In genomic region chr3:68428495-68428894, GRCh38 we compare ENCODE assay signal across 8 cellular contexts.
"Had no signal": no experiment of that assay in that cellular context is flagged by ENCODE, and none has a peak within 500 bp of the region (broad histone marks: within the 10 kb centered on the region; RNA-seq: fewer than 3 reads in every experiment).

No MANE protein-coding gene starts in this region.

- FAIRE-seq: G401.6, GM12878, GM12891, GM12892, GM18507, GM19239 had no signal

- ATAC-seq: GM12878 had no signal

- DNase-seq: GDM1, GF-D8 had no signal

- H3K4me3 ChIP-seq: GM12878 had no signal
